Comparison of ENCODE assay signal across 8 cellular contexts in the genomic region with DNA sequence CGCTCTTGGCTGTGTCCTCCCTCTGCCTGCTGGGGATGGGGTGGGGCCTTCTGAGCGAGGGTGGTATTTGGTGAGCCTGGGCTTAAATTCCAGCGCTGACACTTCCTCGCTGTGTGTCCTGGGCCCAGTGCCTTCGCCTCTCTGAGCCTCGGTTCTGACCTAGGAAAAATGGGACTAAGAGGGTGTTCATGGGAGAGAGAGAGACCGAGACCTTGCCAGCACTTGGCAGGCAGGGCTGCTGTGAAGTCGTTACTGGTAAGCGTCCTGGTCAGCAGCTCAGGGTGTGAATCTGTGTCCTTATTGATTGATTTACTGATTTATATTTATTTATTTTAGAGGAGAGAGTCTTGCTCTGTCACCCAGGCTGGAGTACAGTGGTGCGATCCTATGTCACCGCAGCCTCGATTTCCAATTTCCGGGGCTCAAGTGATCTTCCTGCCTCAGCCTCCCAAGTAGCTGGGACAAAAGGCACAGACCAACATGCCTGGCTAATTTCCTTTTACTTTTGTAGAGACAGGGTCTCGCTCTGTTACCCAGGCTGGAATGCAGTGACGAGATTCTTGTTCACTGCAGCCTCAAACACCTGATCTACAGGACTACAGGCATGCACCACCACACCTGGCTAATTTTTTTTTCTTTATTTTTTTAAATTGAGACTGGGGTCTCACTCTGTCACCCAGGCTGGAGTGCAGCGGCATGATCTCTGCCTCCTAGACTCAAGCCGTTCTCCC. TPM values are rescaled to one million over a fixed set of nuclear protein-coding genes. Genes with fewer than 3 reads are reported as not detected.
DNase-seq lines count a peak whose midpoint lies in the region; ATAC-seq and TF ChIP-seq lines count a peak whose summit lies in the region.

No MANE protein-coding gene starts in this region.

- DNase-seq in G401 (ENCODE audit: low spot score) (peak; percentile 11), fibroblast of villous mesenchyme (ENCODE audit: low read depth) (no peak), iPS-NIHi11 (ENCODE audit: low spot score) (no peak)
- DNase-seq in activated CD8-positive, alpha-beta T cell treated with anti-CD3 and anti-CD28 coated beads, Interleukin-2, amount 10 ng/mL, durations not matched to agents 7 days and 5 days: no peak
- no peak for DNase-seq in stimulated activated CD4-positive, alpha-beta T cell treated with anti-CD3 and anti-CD28 coated beads, Interleukin-4, amount 100 ng/mL, for 4 hours

- peaks cover 4% of the 10 kb centered on the region for H3K27me3 Mint-ChIP-seq in activated CD8-positive, alpha-beta T cell treated with anti-CD3 and anti-CD28 coated beads, Interleukin-2, amount 10 ng/mL, durations not matched to agents 7 days and 5 days (ENCODE audit: low read depth)

- POLR2A ChIA-PET in activated CD8-positive, alpha-beta T cell treated with anti-CD3 and anti-CD28 coated beads, Interleukin-2, amount 10 ng/mL, durations not matched to agents 7 days and 5 days (lab: Charles Lee): interaction anchor here (2.3 kb wide), 1 partner anchor 15 kb away, joined by 9 read pairs; no protein-coding TSS in a partner anchor

- no peaks in the 10 kb centered on the region for H3K9me3 ChIP-seq in skeletal muscle satellite cell (replicated peaks; ENCODE audit: low read length)

- H3K4me3 Mint-ChIP-seq in activated CD8-positive, alpha-beta T cell treated with anti-CD3 and anti-CD28 coated beads, Interleukin-2, amount 10 ng/mL, durations not matched to agents 7 days and 5 days: peak overlapping the region; percentile 76

- H3K9ac ChIP-seq in skeletal muscle satellite cell (ENCODE audit: low read depth, low read length): peak overlapping the region; percentile 86

- in situ Hi-C loops in G401 (cut with HindIII; ENCODE audit: low sequenced_read_pairs): no loop called here

- peak overlapping the region; percentile 87 for H3K4me2 ChIP-seq in skeletal muscle satellite cell (ENCODE audit: low read length)

- CTCF ChIA-PET in activated CD8-positive, alpha-beta T cell treated with anti-CD3 and anti-CD28 coated beads, Interleukin-2, amount 10 ng/mL, durations not matched to agents 7 days and 5 days (lab: Charles Lee): interaction anchor here (1.2 to 1.5 kb wide), 2 partner anchors 16 to 37 kb away, joined by 3 read pairs; a partner anchor contains a TSS

- ATAC-seq in activated CD8-positive, alpha-beta T cell treated with anti-CD3 and anti-CD28 coated beads, Interleukin-2, amount 10 ng/mL, durations not matched to agents 7 days and 5 days: no peak
- ATAC-seq in GM19455 (IDR thresholded peaks at IDR 0.05; ENCODE audit: unreplicated experiment): no peak
- no peak for ATAC-seq in GM21367 (IDR thresholded peaks at IDR 0.05; ENCODE audit: unreplicated experiment)

- H3K4me1 ChIP-seq in skeletal muscle satellite cell (ENCODE audit: control insufficient read depth, insufficient read depth, low read length): peaks cover 24% of the 10 kb centered on the region

- H3K4me1 Mint-ChIP-seq in activated CD8-positive, alpha-beta T cell treated with anti-CD3 and anti-CD28 coated beads, Interleukin-2, amount 10 ng/mL, durations not matched to agents 7 days and 5 days (ENCODE audit: low read depth): peaks cover 64% of the 10 kb centered on the region

- peak overlapping the region; percentile 77 for H3K27ac Mint-ChIP-seq in activated CD8-positive, alpha-beta T cell treated with anti-CD3 and anti-CD28 coated beads, Interleukin-2, amount 10 ng/mL, durations not matched to agents 7 days and 5 days

- no peaks in the 10 kb centered on the region for H3K9me3 Mint-ChIP-seq in activated CD8-positive, alpha-beta T cell treated with anti-CD3 and anti-CD28 coated beads, Interleukin-2, amount 10 ng/mL, durations not matched to agents 7 days and 5 days (ENCODE audit: insufficient read depth)

- peak overlapping the region; percentile 70 for H3K4me3 ChIP-seq in fibroblast of villous mesenchyme (ENCODE audit: low read depth, low read length)
- H3K4me3 ChIP-seq in skeletal muscle satellite cell (ENCODE audit: low read length): peak overlapping the region; percentile 93

- H3K36me3 ChIP-seq in skeletal muscle satellite cell (ENCODE audit: insufficient read depth, low read length): peaks cover 3% of the 10 kb centered on the region

- no peaks in the 10 kb centered on the region for H3K27me3 ChIP-seq in skeletal muscle satellite cell (ENCODE audit: control insufficient read depth, insufficient read depth, low read length)

- no peak for TF ChIP-seq CTCF in fibroblast of villous mesenchyme (IDR thresholded peaks at IDR 0.05; ENCODE audit: insufficient read depth, low read depth, low read length)

- peaks cover 17% of the 10 kb centered on the region for H3K36me3 Mint-ChIP-seq in activated CD8-positive, alpha-beta T cell treated with anti-CD3 and anti-CD28 coated beads, Interleukin-2, amount 10 ng/mL, durations not matched to agents 7 days and 5 days (ENCODE audit: low read depth)

RNA-seq across cellular contexts. Expression of a gene that starts 2.4 kb away (rescaled TPM):
- total RNA-seq in G401 (2014; rRNA removed; shearing (Covaris generic)): 94.8 and 98.6 TPM in 2 replicates
- total RNA-seq in activated CD8-positive, alpha-beta T cell treated with anti-CD3 and anti-CD28 coated beads, Interleukin-2, amount 10 ng/mL, durations not matched to agents 7 days and 5 days: 100 to 1,000 TPM; 244 to 263 TPM
- 127 and 207 TPM in 2 replicates for total RNA-seq in fibroblast of villous mesenchyme
- 124 and 138 TPM in 2 replicates for total RNA-seq in skeletal muscle satellite cell (2012; rRNA removed)

RNA-seq across cellular contexts. Expression of a gene that starts 16.3 kb away (rescaled TPM):
- 181 and 204 TPM in 2 replicates for total RNA-seq in G401 (2014; rRNA removed; shearing (Covaris generic))
- total RNA-seq in activated CD8-positive, alpha-beta T cell treated with anti-CD3 and anti-CD28 coated beads, Interleukin-2, amount 10 ng/mL, durations not matched to agents 7 days and 5 days: 100 to 1,000 TPM; 309 to 313 TPM
- total RNA-seq in fibroblast of villous mesenchyme: 56.6 and 63.8 TPM in 2 replicates
- total RNA-seq in skeletal muscle satellite cell (2012; rRNA removed): 73.3 and 93.3 TPM in 2 replicates

RNA-seq across cellular contexts. Expression of a gene that starts 39.7 kb away (rescaled TPM):
- 1.5 TPM in 1 of 2 replicates, not detected in the other for total RNA-seq in G401 (2014; rRNA removed; shearing (Covaris generic))
- under 1 TPM; 0.32 to 0.44 TPM for total RNA-seq in activated CD8-positive, alpha-beta T cell treated with anti-CD3 and anti-CD28 coated beads, Interleukin-2, amount 10 ng/mL, durations not matched to agents 7 days and 5 days
- 2.6 and 3.9 TPM in 2 replicates for total RNA-seq in fibroblast of villous mesenchyme
- total RNA-seq in skeletal muscle satellite cell (2012; rRNA removed): 2.8 and 4.1 TPM in 2 replicates

RNA-seq across cellular contexts. Expression of a gene that starts 54.2 kb away (rescaled TPM):
- 25.3 and 28.1 TPM in 2 replicates for total RNA-seq in G401 (2014; rRNA removed; shearing (Covaris generic))
- 100 to 1,000 TPM; 290 to 302 TPM for total RNA-seq in activated CD8-positive, alpha-beta T cell treated with anti-CD3 and anti-CD28 coated beads, Interleukin-2, amount 10 ng/mL, durations not matched to agents 7 days and 5 days
- 40.9 and 48.4 TPM in 2 replicates for total RNA-seq in fibroblast of villous mesenchyme
- 41.7 and 48.4 TPM in 2 replicates for total RNA-seq in skeletal muscle satellite cell (2012; rRNA removed)
